In the genomic region with DNA sequence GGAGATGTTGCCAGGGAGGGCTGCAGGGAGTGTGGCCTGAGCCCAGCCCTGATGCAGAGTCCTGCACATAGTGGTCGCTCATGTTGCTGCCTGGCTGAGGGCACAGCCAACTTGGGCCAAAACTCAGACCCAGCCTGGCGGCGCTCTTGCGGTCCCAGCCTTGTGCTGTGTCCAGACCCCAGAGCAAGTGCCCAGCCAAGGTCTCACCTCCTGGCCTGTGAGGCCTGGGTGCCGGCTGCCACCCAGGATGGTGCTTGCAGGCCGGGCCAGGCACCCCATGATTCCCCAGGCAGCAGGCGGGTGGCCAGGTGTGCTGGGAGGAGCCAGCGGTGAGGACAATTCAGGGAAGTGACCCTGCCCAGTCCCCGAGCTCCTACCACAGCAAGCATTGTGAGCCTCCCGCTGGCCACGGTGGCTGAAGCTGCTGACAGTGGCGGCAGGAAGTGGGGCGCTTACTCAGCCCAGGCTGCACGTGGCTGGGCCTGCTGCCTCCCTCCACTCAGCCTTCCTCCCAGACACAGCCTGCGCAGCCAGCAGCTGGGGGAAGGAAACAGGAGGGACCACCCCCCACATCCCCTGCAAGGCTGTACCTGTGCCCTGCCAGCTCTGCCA, we compare ENCODE assay signal across 8 cellular contexts. TPM values are rescaled to one million over a fixed set of nuclear protein-coding genes. Genes with fewer than 3 reads are reported as not detected.
DNase-seq lines count a peak whose midpoint lies in the region; ATAC-seq and TF ChIP-seq lines count a peak whose summit lies in the region.

No MANE protein-coding gene starts in this region.

- POLR2A ChIA-PET in GM10248 (lab: Yijun Ruan, JAX): no interaction called here

- peak; percentile 42 for DNase-seq in activated CD4-positive, alpha-beta T cell treated with anti-CD3 and anti-CD28 coated beads for 48 hours
- DNase-seq in activated CD4-positive, alpha-beta T cell treated with anti-CD3 and anti-CD28 coated beads, Interleukin-2, amount 50 U/mL, for 4 hours: no peak
- peak; percentile 48 to 62 for DNase-seq in activated T-cell treated with anti-CD3 and anti-CD28 coated beads, Interleukin-2, amount 50 U/mL, for 48 hours
- DNase-seq in islet precursor cell (peak; percentile 67), thyroid gland (peak; percentile 27 to 39), inferior parietal cortex (ENCODE audit: extremely low spot score) (no peak), GM10248 (ENCODE audit: extremely low spot score) (no peak)

- H3K4me3 ChIP-seq in thyroid gland (replicated peaks in 1 of 3): no peak overlapping the region

- TF ChIP-seq POLR2A in thyroid gland (IDR thresholded peaks at IDR 0.05): no peak

- no peak for TF ChIP-seq CTCF in thyroid gland (IDR thresholded peaks at IDR 0.05)
- TF ChIP-seq CTCF in GM10248 (IDR thresholded peaks at IDR 0.05; ENCODE audit: control extremely low read depth, extremely low read depth, low read depth, missing control alignments): no peak

- no peaks in the 10 kb centered on the region for H3K9me3 ChIP-seq in thyroid gland

- intact Hi-C loops in thyroid gland (cut with DNase I): no loop called here

- CTCF ChIA-PET in GM10248 (lab: Yijun Ruan, JAX): interaction anchor here (1.2 to 1.7 kb wide), 2 partner anchors 23 to 27 kb away, joined by 4 read pairs; no protein-coding TSS in a partner anchor

- H3K27ac ChIP-seq in thyroid gland: no peak overlapping the region

- no peaks in the 10 kb centered on the region for H3K36me3 ChIP-seq in thyroid gland

- 68 to 90% methylated on average over 9 of the region's 15 CpGs for WGBS in thyroid gland, 2 donors

- ATAC-seq in GM18909 (IDR thresholded peaks at IDR 0.05; ENCODE audit: poor library complexity, unreplicated experiment): no peak

- no peaks in the 10 kb centered on the region for H3K27me3 ChIP-seq in thyroid gland

- H3K4me1 ChIP-seq in thyroid gland: peaks cover 3 to 35% of the 10 kb centered on the region in 2 donors

RNA-seq across cellular contexts. Expression of gene PGF, which starts 17.7 kb away (rescaled TPM):
- total RNA-seq in thyroid gland: 10 to 100 TPM; 34.4 to 68.8 (median 61.0) TPM

RNA-seq across cellular contexts. Expression of gene EIF2B2, which starts 29.6 kb away (rescaled TPM):
- total RNA-seq in thyroid gland: 10 to 100 TPM; 47.0 to 94.8 (median 69.3) TPM

RNA-seq across cellular contexts. Expression of gene RPS6KL1, which starts 50.0 kb away (rescaled TPM):
- 10 to 100 TPM in 2 of 4 donors, 1 to 10 TPM in 2; 5.7 to 16.4 (median 9.5) TPM for total RNA-seq in thyroid gland

Comparison
In these comparisons a context has a peak if more than half of its experiments do, and no peak if none do; other contexts are left out.
1. DNase-seq: peak in activated CD4-positive, alpha-beta T cell treated with anti-CD3 and anti-CD28 coated beads for 48 hours (single experiment), activated T-cell treated with anti-CD3 and anti-CD28 coated beads, Interleukin-2, amount 50 U/mL, for 48 hours (2 of 2), islet precursor cell (single experiment) and thyroid gland (2 of 2); none in activated CD4-positive, alpha-beta T cell treated with anti-CD3 and anti-CD28 coated beads, Interleukin-2, amount 50 U/mL, for 4 hours (0 of 2), inferior parietal cortex (single experiment) and GM10248 (single experiment).